Comparison of ENCODE assay signal across 8 cellular contexts in genomic region chr12:123233505-123234299, GRCh38.
DNase-seq lines count a peak whose midpoint lies in the region; ATAC-seq and TF ChIP-seq lines count a peak whose summit lies in the region.

No MANE protein-coding gene starts in this region.

- peak; percentile 19 for ATAC-seq in GM18867 (IDR thresholded peaks at IDR 0.05; ENCODE audit: unreplicated experiment)
- ATAC-seq in HG02852 (IDR thresholded peaks at IDR 0.05; ENCODE audit: unreplicated experiment) = peak; percentile 7

- peak overlapping the region; percentile 89 for H3K27ac ChIP-seq in RWPE1
- peak overlapping the region; percentile 69 for H3K27ac ChIP-seq in epithelial cell of prostate
- peak overlapping the region; percentile 91 for H3K27ac ChIP-seq in neutrophil

- H3K36me3 ChIP-seq in neutrophil = no peaks in the 10 kb centered on the region

- peaks cover 32 to 44% of the 10 kb centered on the region in 2 experiments for H3K4me1 ChIP-seq in neutrophil (ENCODE audit: control insufficient read depth in 1 of 2, insufficient read depth in 1 of 2, low read depth in 1 of 2, low read length in 1 of 2)

- POLR2A ChIA-PET in RWPE1 (lab: Yijun Ruan, JAX; ENCODE audit: low non-redundant PET) = interaction anchor here (0.6 to 1.2 kb wide), 5 partner anchors 9 to 811 kb away, joined by 3 to 4 read pairs (median 3); no protein-coding TSS in a partner anchor

- DNase-seq in RWPE1 (ENCODE audit: low spot score) (no peak), epithelial cell of prostate (ENCODE audit: low read depth, low spot score) (no peak), UCSD-AML1 (lab: John Stamatoyannopoulos, UW; ENCODE audit: unreplicated experiment) (no peak), globus pallidus (ENCODE audit: low spot score) (no peak), KBM-7 (no peak)

- H3K27me3 ChIP-seq in neutrophil = no peaks in the 10 kb centered on the region

- no peaks in the 10 kb centered on the region for H3K9me3 ChIP-seq in neutrophil

- CTCF ChIA-PET in RWPE1 (lab: Yijun Ruan, JAX) = interaction anchor here (1.0 to 2.3 kb wide), 2 partner anchors 190 to 478 kb away, joined by 5 to 9 read pairs; partner anchors contain the start of gene ATP6V0A2

- H3K4me3 ChIP-seq in neutrophil (ENCODE audit: low read depth in 1 of 2, low read length in 1 of 2) = peak overlapping the region; percentile 97

- in situ Hi-C loops in KBM-7 (cut with MboI; ENCODE audit: low pct_unique_long_range_greater_than_20kb, low sequenced_read_pairs) = loop anchor here (25.0 kb wide), 1 partner anchor 371 kb away; no protein-coding TSS in a partner anchor

- TF ChIP-seq CTCF in RWPE1 (conservative IDR thresholded peaks at IDR 0.05; ENCODE audit: low read depth) = no peak
- TF ChIP-seq CTCF in neutrophil (IDR thresholded peaks at IDR 0.05) = no peak
